12 cellular contexts compared by ENCODE assay signal in the genomic region with DNA sequence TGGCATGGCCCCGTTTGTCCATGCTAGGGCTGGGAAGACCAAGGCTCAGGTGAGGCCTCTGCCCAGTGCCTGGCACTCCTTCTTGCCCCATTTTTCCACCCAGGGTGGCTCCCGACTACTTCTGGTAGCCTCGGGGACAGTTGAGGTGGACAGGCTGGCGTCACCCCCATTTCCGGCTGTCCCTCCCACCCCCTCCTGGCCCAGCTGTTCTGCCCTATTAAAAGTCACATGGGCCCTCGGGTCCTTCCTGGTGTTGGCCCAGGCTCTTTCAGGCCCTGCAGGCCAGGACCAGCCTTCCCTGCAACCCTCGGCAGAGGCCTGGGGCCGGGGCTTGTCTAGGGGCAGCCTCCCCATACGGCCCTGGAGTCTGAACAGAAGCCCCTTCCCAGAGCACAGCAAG. TPM values are rescaled to one million over a fixed set of nuclear protein-coding genes. Genes with fewer than 3 reads are reported as not detected.
DNase-seq lines count a peak whose midpoint lies in the region; ATAC-seq, FAIRE-seq and TF ChIP-seq lines count a peak whose summit lies in the region.
"Had no signal": no experiment of that assay in that cellular context is flagged by ENCODE, and none has a peak within 500 bp of the region (broad histone marks: within the 10 kb centered on the region; RNA-seq: fewer than 3 reads in every experiment).

No MANE protein-coding gene starts in this region.

- no peak overlapping the region for H4K91ac ChIP-seq in IMR-90 (ENCODE audit: insufficient read depth, low read depth, low read length)

- H3K4ac ChIP-seq in IMR-90 (ENCODE audit: low read depth, low read length): no peak overlapping the region

- H4K20me1 ChIP-seq in IMR-90 (ENCODE audit: insufficient read depth, low read length) (peaks cover 96% of the 10 kb centered on the region), astrocyte (ENCODE audit: insufficient read depth, low read length) (peaks cover 95% of the 10 kb centered on the region)

- no peak overlapping the region for H2AK5ac ChIP-seq in IMR-90 (ENCODE audit: low read depth, low read length)

- H3K4me1 ChIP-seq in IMR-90 (ENCODE audit: control insufficient read depth, insufficient read depth, low read length): peaks cover 56% of the 10 kb centered on the region
- peaks cover 45% of the 10 kb centered on the region for H3K4me1 ChIP-seq in astrocyte (ENCODE audit: insufficient read depth, low read length)
- peaks cover 29% of the 10 kb centered on the region for H3K4me1 ChIP-seq in mesodermal cell (ENCODE audit: control insufficient read depth, insufficient read depth, low read length, poor library complexity, severe bottlenecking)
- peaks cover 99% of the 10 kb centered on the region for H3K4me1 ChIP-seq in suprapubic skin

- ATAC-seq in IMR-90 (ENCODE audit: low read depth): no peak

- dilution Hi-C loops in IMR-90 (cut with HindIII; ENCODE audit: low sequenced_read_pairs, unreplicated experiment): no loop called here

- no TSS peak for BruUV-seq in IMR-90 (replicated peaks; lab: Mats Ljungman, UMichigan)

- POLR2A ChIA-PET in IMR-90 (lab: Charles Lee; ENCODE audit: unreplicated experiment): interaction anchor here (1.4 kb wide), 1 partner anchor 9 kb away, joined by 7 read pairs; the partner anchor contains the start of gene CD81

- no peak overlapping the region for H4K5ac ChIP-seq in IMR-90 (ENCODE audit: low read depth, low read length)

- H3K9ac ChIP-seq in IMR-90 (ENCODE audit: low read depth, low read length) (no peak overlapping the region), astrocyte (ENCODE audit: low read length) (peak overlapping the region; percentile 13)

- no peak for DNase-seq in IMR-90
- DNase-seq in astrocyte (ENCODE audit: low read depth): no peak
- no peak for DNase-seq in suprapubic skin (ENCODE audit: low spot score in 2 of 2)
- no peak for DNase-seq in DMS153 (lab: John Stamatoyannopoulos, UW)
- no peak for DNase-seq in brain microvascular endothelial cell
- DNase-seq in pons (ENCODE audit: low spot score): no peak
- DNase-seq: DMS 273 treated with DMSO at 0.1 percent for 48 hours, GOT3, mesendoderm, NCI-H510A treated with DMSO at 0.1 percent for 48 hours had no signal

- H2AFZ ChIP-seq in IMR-90 (replicated peaks; ENCODE audit: low read length, poor library complexity) (peak overlapping the region; percentile 17), astrocyte (ENCODE audit: low read depth, low read length) (no peak overlapping the region)

- WGBS in IMR-90 (ENCODE audit: extremely low coverage in 2 of 2, insufficient read length in 1 of 2), 2 experiments: 43% methylated on average over 6 of the region's 9 CpGs; no CpG with 5 or more reads in 1 of the 2 experiments
- 88 to 90% methylated on average over 9 of the region's 9 CpGs for WGBS in mesodermal cell (ENCODE audit: insufficient coverage in 2 of 2), 2 experiments
- 41% methylated on average over 5 of the region's 9 CpGs for WGBS in suprapubic skin

- no peak overlapping the region for H3K27ac ChIP-seq in IMR-90 (ENCODE audit: insufficient read depth, low read length)
- no peak overlapping the region for H3K27ac ChIP-seq in astrocyte (ENCODE audit: low read depth, low read length)
- H3K27ac ChIP-seq in mesodermal cell (ENCODE audit: low read depth, low read length, severe bottlenecking): peak overlapping the region; percentile 29
- peak overlapping the region; percentile 51 for H3K27ac ChIP-seq in suprapubic skin
- H3K27ac ChIP-seq in brain microvascular endothelial cell: no peak overlapping the region

- H2BK20ac ChIP-seq in IMR-90 (ENCODE audit: low read depth, low read length): no peak overlapping the region

- no peak overlapping the region for H3K4me3 ChIP-seq in IMR-90 (ENCODE audit: insufficient read depth, low read depth, low read length)
- no peak overlapping the region for H3K4me3 ChIP-seq in astrocyte (ENCODE audit: insufficient read depth, low read depth, low read length)
- no peak overlapping the region for H3K4me3 ChIP-seq in mesodermal cell (ENCODE audit: extremely low read depth, insufficient read depth, low read length, poor library complexity, severe bottlenecking)
- H3K4me3 ChIP-seq in suprapubic skin: peak overlapping the region; percentile 8
- no peak overlapping the region for H3K4me3 ChIP-seq in brain microvascular endothelial cell (ENCODE audit: low read depth, low read length)

- no peak for TF ChIP-seq CTCF in IMR-90 (conservative IDR thresholded peaks at IDR 0.05; ENCODE audit: low read depth, low read length)
- TF ChIP-seq CTCF in astrocyte (IDR thresholded peaks at IDR 0.05; ENCODE audit: insufficient read depth, low read depth, low read length): no peak
- TF ChIP-seq CTCF in suprapubic skin (IDR thresholded peaks at IDR 0.05): no peak
- no peak for TF ChIP-seq CTCF in brain microvascular endothelial cell (IDR thresholded peaks at IDR 0.05; ENCODE audit: low read depth, low read length, missing control alignments)

- H2BK120ac ChIP-seq in IMR-90 (ENCODE audit: low read depth, low read length): no peak overlapping the region

- no peak overlapping the region for H3K23ac ChIP-seq in IMR-90 (ENCODE audit: low read depth, low read length)

- no peak overlapping the region for H3K18ac ChIP-seq in IMR-90 (ENCODE audit: low read depth, low read length)

- H3K4me2 ChIP-seq in IMR-90 (ENCODE audit: low read depth, low read length): no peak overlapping the region
- peak overlapping the region; percentile 42 for H3K4me2 ChIP-seq in astrocyte (ENCODE audit: low read length)

- H3K36me3 ChIP-seq in IMR-90 (ENCODE audit: control insufficient read depth, insufficient read depth, low read length) (peaks cover 16% of the 10 kb centered on the region), astrocyte (ENCODE audit: insufficient read depth, low read length) (no peaks in the 10 kb centered on the region), mesodermal cell (ENCODE audit: control insufficient read depth, insufficient read depth, low read length) (peaks cover 42% of the 10 kb centered on the region), suprapubic skin (peaks cover 8% of the 10 kb centered on the region), brain microvascular endothelial cell (replicated peaks) (peaks cover 8% of the 10 kb centered on the region)

- CTCF ChIA-PET in IMR-90 (lab: Yijun Ruan, JAX): no interaction called here

- H2BK5ac ChIP-seq in IMR-90 (ENCODE audit: low read depth, low read length, poor library complexity, severe bottlenecking): no peak overlapping the region

- no peak for TF ChIP-seq POLR2A in IMR-90 (IDR thresholded peaks at IDR 0.05; ENCODE audit: low read depth, low read length)
- no peak for TF ChIP-seq POLR2A in suprapubic skin (IDR thresholded peaks at IDR 0.05)

- no peak overlapping the region for H4K8ac ChIP-seq in IMR-90 (ENCODE audit: low read depth in 2 of 2, low read length in 2 of 2)

- no peak for FAIRE-seq in astrocyte (lab: Jason Lieb, UNC)

- peaks cover 26% of the 10 kb centered on the region for H3K4me1 Mint-ChIP-seq in astrocyte (ENCODE audit: low read depth, unreplicated experiment)

- peak overlapping the region; percentile 56 for H2AK9ac ChIP-seq in IMR-90 (replicated peaks; ENCODE audit: low read depth, low read length, poor library complexity)

- H3K14ac ChIP-seq in IMR-90 (replicated peaks; ENCODE audit: low read depth, low read length): no peak overlapping the region

- H3K36me3 Mint-ChIP-seq in astrocyte (ENCODE audit: low read depth, unreplicated experiment): peaks cover 4% of the 10 kb centered on the region

- no peak overlapping the region for H3K4me3 Mint-ChIP-seq in astrocyte (ENCODE audit: unreplicated experiment)

- H3K79me2 ChIP-seq in astrocyte (ENCODE audit: insufficient read depth, low read length): peaks cover 97% of the 10 kb centered on the region

- peaks cover 4% of the 10 kb centered on the region; the same call in 1 of the 2 replicates for H3K9me1 ChIP-seq in IMR-90 (ENCODE audit: insufficient read depth, low read length)

- H3K27ac Mint-ChIP-seq in astrocyte (ENCODE audit: unreplicated experiment): no peak overlapping the region

- in situ Hi-C loops in IMR-90 (cut with MboI; ENCODE audit: low sequenced_read_pairs): no loop called here
- in situ Hi-C loops in brain microvascular endothelial cell (cut with HindIII; ENCODE audit: low pct_ligation_motif_present, low sequenced_read_pairs): no loop called here

- peaks cover 12 to 84% of the 10 kb centered on the region in 2 experiments; a peak in 3 of 4 replicates for H3K79me1 ChIP-seq in IMR-90 (ENCODE audit: low read depth in 1 of 2, low read length in 2 of 2)

- no peaks in the 10 kb centered on the region for H3K27me3 Mint-ChIP-seq in astrocyte (ENCODE audit: low read depth, unreplicated experiment)

- H3K9me3 Mint-ChIP-seq in astrocyte (ENCODE audit: unreplicated experiment): no peaks in the 10 kb centered on the region

- TF ChIP-seq RAD21 in IMR-90 (IDR thresholded peaks at IDR 0.05; ENCODE audit: low read length): no peak

- intact Hi-C loops in IMR-90 (cut with micrococcal nuclease): no loop called here

- no peaks in the 10 kb centered on the region for H3K27me3 ChIP-seq in IMR-90 (ENCODE audit: control insufficient read depth, insufficient read depth, low read length)
- H3K27me3 ChIP-seq in astrocyte (ENCODE audit: insufficient read depth, low read length): no peaks in the 10 kb centered on the region
- no peaks in the 10 kb centered on the region for H3K27me3 ChIP-seq in suprapubic skin
- H3K27me3 ChIP-seq in brain microvascular endothelial cell (replicated peaks): no peaks in the 10 kb centered on the region

- TF ChIP-seq EP300 in suprapubic skin (IDR thresholded peaks at IDR 0.05): no peak

- no peak overlapping the region for H2BK15ac ChIP-seq in IMR-90 (ENCODE audit: low read depth, low read length)

- H3K56ac ChIP-seq in IMR-90 (ENCODE audit: extremely low read depth, insufficient read depth, low read length): no peak overlapping the region

- no peaks in the 10 kb centered on the region for H3K9me3 ChIP-seq in IMR-90 (ENCODE audit: control insufficient read depth, insufficient read depth, low read length)
- no peaks in the 10 kb centered on the region for H3K9me3 ChIP-seq in astrocyte (ENCODE audit: insufficient read depth, low read depth, low read length)
- no peaks in the 10 kb centered on the region for H3K9me3 ChIP-seq in mesodermal cell (ENCODE audit: control insufficient read depth, low read length)
- no peaks in the 10 kb centered on the region for H3K9me3 ChIP-seq in suprapubic skin

RNA-seq across cellular contexts. Expression of gene CD81, which starts 9.5 kb away (rescaled TPM):
- total RNA-seq in IMR-90 (2012; rRNA removed) (119 and 159 TPM in 2 replicates), astrocyte (625 and 648 TPM in 2 replicates), suprapubic skin (100 to 1,000 TPM; 234 to 340 (median 277) TPM)
- polyA plus RNA-seq in IMR-90 (2012; rRNA removed): 566 and 689 TPM in 2 replicates
- polyA plus RNA-seq in IMR-90 (2012; cell fraction: cytosol; rRNA removed): 940 and 1,395 TPM in 2 replicates
- 328 and 597 TPM in 2 replicates for polyA plus RNA-seq in IMR-90 (2012; cell fraction: nucleus; rRNA removed; ENCODE audit: low replicate concordance)
- polyA plus RNA-seq in mesodermal cell (2013, experiment 1 of 2): 335 TPM
- 274 TPM for polyA plus RNA-seq in mesodermal cell (2013, experiment 2 of 2)

RNA-seq across cellular contexts. Expression of gene TSSC4, which starts 14.0 kb away (rescaled TPM):
- total RNA-seq in IMR-90 (2012; rRNA removed): 40.0 and 45.3 TPM in 2 replicates
- 34.9 and 43.2 TPM in 2 replicates for polyA plus RNA-seq in IMR-90 (2012; rRNA removed)
- polyA plus RNA-seq in IMR-90 (2012; cell fraction: cytosol; rRNA removed): 31.3 and 46.1 TPM in 2 replicates
- 40.8 and 137 TPM in 2 replicates for polyA plus RNA-seq in IMR-90 (2012; cell fraction: nucleus; rRNA removed; ENCODE audit: low replicate concordance)
- 60.9 and 70.0 TPM in 2 replicates for total RNA-seq in astrocyte
- 33.0 TPM for polyA plus RNA-seq in mesodermal cell (2013, experiment 1 of 2)
- 33.4 TPM for polyA plus RNA-seq in mesodermal cell (2013, experiment 2 of 2)
- 10 to 100 TPM; 25.7 to 60.9 (median 51.4) TPM for total RNA-seq in suprapubic skin

RNA-seq across cellular contexts. Expression of gene TRPM5, which starts 57.7 kb away (rescaled TPM):
- total RNA-seq in IMR-90 (2012; rRNA removed): not detected in 2 replicates
- not detected in 2 replicates for polyA plus RNA-seq in IMR-90 (2012; rRNA removed)
- not detected in 2 replicates for polyA plus RNA-seq in IMR-90 (2012; cell fraction: cytosol; rRNA removed)
- 0.02 TPM in 1 of 2 replicates, not detected in the other for polyA plus RNA-seq in IMR-90 (2012; cell fraction: nucleus; rRNA removed; ENCODE audit: low replicate concordance)
- total RNA-seq in astrocyte: not detected in 2 replicates
- 0.07 TPM for polyA plus RNA-seq in mesodermal cell (2013, experiment 1 of 2)
- 0.15 TPM for polyA plus RNA-seq in mesodermal cell (2013, experiment 2 of 2)
- under 1 TPM in 1 of 4 donors, not detected in 3; 0.29 TPM for total RNA-seq in suprapubic skin
- total RNA-seq: fibroblast of villous mesenchyme had no signal

RNA-seq across cellular contexts. Expression of gene KCNQ1, which starts 58.2 kb away (rescaled TPM):
- total RNA-seq in IMR-90 (2012; rRNA removed) (not detected in 2 replicates), astrocyte (0.31 TPM in 1 of 2 replicates, not detected in the other), suprapubic skin (1 to 10 TPM in 2 of 4 donors, under 1 TPM in 2; 0.89 to 2.2 (median 1.3) TPM)
- 0.07 TPM in 1 of 2 replicates, not detected in the other for polyA plus RNA-seq in IMR-90 (2012; rRNA removed)
- 0.02 TPM in 1 of 2 replicates, not detected in the other for polyA plus RNA-seq in IMR-90 (2012; cell fraction: cytosol; rRNA removed)
- 0.14 and 0.17 TPM in 2 replicates for polyA plus RNA-seq in IMR-90 (2012; cell fraction: nucleus; rRNA removed; ENCODE audit: low replicate concordance)
- 1.6 TPM for polyA plus RNA-seq in mesodermal cell (2013, experiment 1 of 2)
- 0.86 TPM for polyA plus RNA-seq in mesodermal cell (2013, experiment 2 of 2)
- total RNA-seq: fibroblast of villous mesenchyme had no signal

Comparison
In these comparisons a context has a peak if more than half of its experiments do, and no peak if none do; other contexts are left out.
1. H3K27ac ChIP-seq: peak in mesodermal cell (single experiment) and suprapubic skin (single experiment); none in IMR-90 (single experiment), astrocyte (single experiment) and brain microvascular endothelial cell (single experiment).